ENCODE assay signal across 25 cellular contexts in genomic region chr1:25180996-25181395, GRCh38.
"Had no signal": no experiment of that assay in that cellular context is flagged by ENCODE, and none has a peak within 500 bp of the region (broad histone marks: within the 10 kb centered on the region; RNA-seq: fewer than 3 reads in every experiment).

No MANE protein-coding gene starts in this region.

- H3K4me3 ChIP-seq: neural progenitor cell, ovary, psoas muscle, skin epidermis, smooth muscle cell, spleen, thoracic aorta, thyroid gland, tibial nerve, upper lobe of left lung, vagina had no signal

- H3K9me3 ChIP-seq: ovary, psoas muscle, thoracic aorta, thyroid gland, tibial nerve, vagina had no signal

- H3K27ac ChIP-seq: neural progenitor cell, ovary, parathyroid adenoma, psoas muscle, skin epidermis, spleen, thoracic aorta, thyroid gland, tibial nerve, upper lobe of left lung, vagina had no signal

- ATAC-seq: naive thymus-derived CD4-positive, alpha-beta T cell; natural killer cell; psoas muscle; right cardiac atrium; sciatic nerve; stimulated activated memory B cell treated with anti-CD40 and anti-IgM and Interleukin-4, amounts not matched to agents 10 μg/mL and 1 μg/mL and 100 μg/mL, for 72 hours; stimulated activated naive CD8-positive, alpha-beta T cell treated with anti-CD3 and anti-CD28 coated beads, Interleukin-15, amount 100 ng/mL, for 72 hours; stimulated activated naive CD8-positive, alpha-beta T cell treated with anti-CD3 and anti-CD28 coated beads, Interleukin-15, Interleukin-2, amounts not matched to agents 100 U/mL and 50 U/mL, for 24 hours had no signal

- H3K4me1 ChIP-seq: neural progenitor cell, parathyroid adenoma, psoas muscle, spleen, thyroid gland, tibial nerve, upper lobe of left lung, vagina had no signal

- DNase-seq: naive thymus-derived CD4-positive, alpha-beta T cell; natural killer cell; occipital lobe; ovary; psoas muscle; spleen; stimulated activated CD4-positive, alpha-beta T cell treated with anti-CD3 and anti-CD28 coated beads, Interleukin-1b, Interleukin-23, amount 100 ng/mL, for 48 hours; stimulated activated CD4-positive, alpha-beta T cell treated with anti-CD3 and anti-CD28 coated beads, Interleukin-4, amount 100 ng/mL, for 1 hour; stimulated activated CD4-positive, alpha-beta T cell treated with anti-CD3 and anti-CD28 coated beads, Interleukin-4, amount 100 ng/mL, for 4 hours; stimulated activated CD8-positive, alpha-beta memory T cell treated with anti-CD3 and anti-CD28 coated beads, Interleukin-4, amount 100 ng/mL, for 48 hours; stimulated activated naive CD4-positive, alpha-beta T cell; stimulated activated naive CD8-positive, alpha-beta T cell treated with anti-CD3 and anti-CD28 coated beads, Interleukin-15, amount 100 ng/mL, for 72 hours; stimulated activated naive CD8-positive, alpha-beta T cell treated with anti-CD3 and anti-CD28 coated beads, Interleukin-15, Interleukin-2, amounts not matched to agents 100 U/mL and 50 U/mL, for 24 hours; thyroid gland; upper lobe of left lung had no signal

- H3K36me3 ChIP-seq: neural progenitor cell, ovary, spleen, thoracic aorta, thyroid gland, tibial nerve, upper lobe of left lung, vagina had no signal

- H3K27me3 ChIP-seq: neural progenitor cell, ovary, thyroid gland, upper lobe of left lung, vagina had no signal
